Comparison of ENCODE assay signal across 15 cellular contexts in genomic region chr4:140240237-140240636, GRCh38.
A peak's percentile ranks its signal among the peaks of the same experiment; 100 is the strongest.
DNase-seq lines count a peak whose midpoint lies in the region; ATAC-seq and TF ChIP-seq lines count a peak whose summit lies in the region.
"Had no signal": no experiment of that assay in that cellular context is flagged by ENCODE, and none has a peak within 500 bp of the region (broad histone marks: within the 10 kb centered on the region; RNA-seq: fewer than 3 reads in every experiment).

No MANE protein-coding gene starts in this region.

- DNase-seq in NCI-H1417 (lab: John Stamatoyannopoulos, UW) (peak; percentile 49 to 84 (median 56)), NCI-H1417 treated with DMSO at 0.1 percent for 48 hours (lab: John Stamatoyannopoulos, UW) (no peak), NCI-H2196 treated with DMSO at 0.1 percent for 48 hours (lab: John Stamatoyannopoulos, UW; ENCODE audit: unreplicated experiment) (peak; percentile 38), medulla oblongata (ENCODE audit: extremely low spot score) (no peak)
- DNase-seq in CD4-positive, alpha-beta T cell: no peak
- DNase-seq in activated T-helper 1 cell treated with anti-CD3 and anti-CD28 coated beads, Interleukin-12 subunit alpha, Interleukin-12 subunit beta, Interleukin-2, Interleukin-4 antibody, amounts not matched to agents 30 ng/mL and 10 ng/mL and 1 ng/mL, durations not matched to agents 14 hours and 24 hours and 36 hours (ENCODE audit: low spot score): no peak
- DNase-seq: heart right ventricle; stimulated activated CD4-positive, alpha-beta T cell treated with anti-CD3 and anti-CD28 coated beads, Interleukin-12 subunit alpha, Interleukin-12 subunit beta, amount 100 ng/mL, for 4 hours had no signal

- H3K27me3 ChIP-seq in CD4-positive, alpha-beta T cell (ENCODE audit: control insufficient read depth, insufficient read depth, low read length): no peaks in the 10 kb centered on the region
- H3K27me3 ChIP-seq: cardiac muscle cell, heart right ventricle, tibial nerve had no signal

- intact Hi-C loops in CD4-positive, alpha-beta T cell (cut with DNase I, micrococcal nuclease): no loop called here
- intact Hi-C loops in activated T-helper 1 cell treated with anti-CD3 and anti-CD28 coated beads, Interleukin-12 subunit alpha, Interleukin-12 subunit beta, Interleukin-2, Interleukin-4 antibody, amounts not matched to agents 30 ng/mL and 10 ng/mL and 1 ng/mL, durations not matched to agents 14 hours and 24 hours and 36 hours (cut with micrococcal nuclease): no loop called here

- ATAC-seq in CD4-positive, alpha-beta T cell (ENCODE audit: poor library complexity): no peak
- ATAC-seq in GM21390 (IDR thresholded peaks at IDR 0.05; ENCODE audit: unreplicated experiment): no peak
- ATAC-seq: heart right ventricle; stimulated activated effector memory CD8-positive, alpha-beta T cell treated with anti-CD3 and anti-CD28 coated beads, Interleukin-12 subunit alpha, Interleukin-12 subunit beta, amount 100 ng/mL, for 72 hours; WTC11 had no signal

- peaks cover 0 to 3% (median 0%) of the 10 kb centered on the region in 5 experiments for H3K9me3 Mint-ChIP-seq in brain
- no peaks in the 10 kb centered on the region for H3K9me3 Mint-ChIP-seq in CD4-positive, alpha-beta T cell
- H3K9me3 Mint-ChIP-seq in activated T-helper 1 cell treated with anti-CD3 and anti-CD28 coated beads, Interleukin-12 subunit alpha, Interleukin-12 subunit beta, Interleukin-2, Interleukin-4 antibody, amounts not matched to agents 30 ng/mL and 10 ng/mL and 1 ng/mL, durations not matched to agents 14 hours and 24 hours and 36 hours: no peaks in the 10 kb centered on the region
- H3K9me3 Mint-ChIP-seq: stimulated activated effector memory CD8-positive, alpha-beta T cell treated with anti-CD3 and anti-CD28 coated beads, Interleukin-12 subunit alpha, Interleukin-12 subunit beta, amount 100 ng/mL, for 72 hours; WTC11 had no signal

- CTCF ChIA-PET in CD4-positive, alpha-beta T cell (lab: Charles Lee): no interaction called here

- H3K36me3 Mint-ChIP-seq in brain: no peaks in the 10 kb centered on the region
- no peaks in the 10 kb centered on the region for H3K36me3 Mint-ChIP-seq in CD4-positive, alpha-beta T cell (ENCODE audit: low read depth)
- H3K36me3 Mint-ChIP-seq in activated T-helper 1 cell treated with anti-CD3 and anti-CD28 coated beads, Interleukin-12 subunit alpha, Interleukin-12 subunit beta, Interleukin-2, Interleukin-4 antibody, amounts not matched to agents 30 ng/mL and 10 ng/mL and 1 ng/mL, durations not matched to agents 14 hours and 24 hours and 36 hours (ENCODE audit: low read depth): no peaks in the 10 kb centered on the region
- H3K36me3 Mint-ChIP-seq: stimulated activated effector memory CD8-positive, alpha-beta T cell treated with anti-CD3 and anti-CD28 coated beads, Interleukin-12 subunit alpha, Interleukin-12 subunit beta, amount 100 ng/mL, for 72 hours; WTC11 had no signal

- H3K4me3 Mint-ChIP-seq in brain: no peak overlapping the region
- no peak overlapping the region for H3K4me3 Mint-ChIP-seq in CD4-positive, alpha-beta T cell
- no peak overlapping the region for H3K4me3 Mint-ChIP-seq in activated T-helper 1 cell treated with anti-CD3 and anti-CD28 coated beads, Interleukin-12 subunit alpha, Interleukin-12 subunit beta, Interleukin-2, Interleukin-4 antibody, amounts not matched to agents 30 ng/mL and 10 ng/mL and 1 ng/mL, durations not matched to agents 14 hours and 24 hours and 36 hours
- H3K4me3 Mint-ChIP-seq: stimulated activated effector memory CD8-positive, alpha-beta T cell treated with anti-CD3 and anti-CD28 coated beads, Interleukin-12 subunit alpha, Interleukin-12 subunit beta, amount 100 ng/mL, for 72 hours; WTC11 had no signal

- peaks cover 1% of the 10 kb centered on the region for H3K27me3 Mint-ChIP-seq in brain
- H3K27me3 Mint-ChIP-seq in CD4-positive, alpha-beta T cell: no peaks in the 10 kb centered on the region
- peaks cover 25% of the 10 kb centered on the region for H3K27me3 Mint-ChIP-seq in activated T-helper 1 cell treated with anti-CD3 and anti-CD28 coated beads, Interleukin-12 subunit alpha, Interleukin-12 subunit beta, Interleukin-2, Interleukin-4 antibody, amounts not matched to agents 30 ng/mL and 10 ng/mL and 1 ng/mL, durations not matched to agents 14 hours and 24 hours and 36 hours (ENCODE audit: insufficient read depth)

- H3K9me3 ChIP-seq in CD4-positive, alpha-beta T cell (ENCODE audit: control insufficient read depth, low read length): no peaks in the 10 kb centered on the region
- H3K9me3 ChIP-seq: heart right ventricle, tibial nerve had no signal

- no peak for TF ChIP-seq CTCF in brain (conservative IDR thresholded peaks at IDR 0.05)
- TF ChIP-seq CTCF in CD4-positive, alpha-beta T cell (IDR thresholded peaks at IDR 0.05): no peak

- no peak overlapping the region for H3K27ac ChIP-seq in CD4-positive, alpha-beta T cell (ENCODE audit: low read depth, low read length)
- H3K27ac ChIP-seq: 22Rv1, cardiac muscle cell had no signal

- peak overlapping the region in 4 of 5 experiments; percentile 17 to 99 (median 38) for H3K27ac Mint-ChIP-seq in brain
- no peak overlapping the region for H3K27ac Mint-ChIP-seq in CD4-positive, alpha-beta T cell
- H3K27ac Mint-ChIP-seq in activated T-helper 1 cell treated with anti-CD3 and anti-CD28 coated beads, Interleukin-12 subunit alpha, Interleukin-12 subunit beta, Interleukin-2, Interleukin-4 antibody, amounts not matched to agents 30 ng/mL and 10 ng/mL and 1 ng/mL, durations not matched to agents 14 hours and 24 hours and 36 hours: no peak overlapping the region
- H3K27ac Mint-ChIP-seq: stimulated activated effector memory CD8-positive, alpha-beta T cell treated with anti-CD3 and anti-CD28 coated beads, Interleukin-12 subunit alpha, Interleukin-12 subunit beta, amount 100 ng/mL, for 72 hours; WTC11 had no signal

- POLR2A ChIA-PET in CD4-positive, alpha-beta T cell (lab: Charles Lee): no interaction called here

- peaks cover 82% of the 10 kb centered on the region for H3K4me1 Mint-ChIP-seq in brain
- H3K4me1 Mint-ChIP-seq in CD4-positive, alpha-beta T cell (ENCODE audit: low read depth): peaks cover 31% of the 10 kb centered on the region
- peaks cover 41% of the 10 kb centered on the region for H3K4me1 Mint-ChIP-seq in activated T-helper 1 cell treated with anti-CD3 and anti-CD28 coated beads, Interleukin-12 subunit alpha, Interleukin-12 subunit beta, Interleukin-2, Interleukin-4 antibody, amounts not matched to agents 30 ng/mL and 10 ng/mL and 1 ng/mL, durations not matched to agents 14 hours and 24 hours and 36 hours (ENCODE audit: low read depth)

Comparison
In these comparisons a context has a peak if more than half of its experiments do, and no peak if none do; other contexts are left out.
1. DNase-seq: peak in NCI-H1417 (3 of 3) and NCI-H2196 treated with DMSO at 0.1 percent for 48 hours (single experiment); none in NCI-H1417 treated with DMSO at 0.1 percent for 48 hours (single experiment), medulla oblongata (single experiment), CD4-positive, alpha-beta T cell (0 of 10) and activated T-helper 1 cell treated with anti-CD3 and anti-CD28 coated beads, Interleukin-12 subunit alpha, Interleukin-12 subunit beta, Interleukin-2, Interleukin-4 antibody, amounts not matched to agents 30 ng/mL and 10 ng/mL and 1 ng/mL, durations not matched to agents 14 hours and 24 hours and 36 hours (single experiment).
2. H3K27ac Mint-ChIP-seq: peak in brain (4 of 5); none in CD4-positive, alpha-beta T cell (single experiment) and activated T-helper 1 cell treated with anti-CD3 and anti-CD28 coated beads, Interleukin-12 subunit alpha, Interleukin-12 subunit beta, Interleukin-2, Interleukin-4 antibody, amounts not matched to agents 30 ng/mL and 10 ng/mL and 1 ng/mL, durations not matched to agents 14 hours and 24 hours and 36 hours (single experiment).